ENCODE assay signal across 8 cellular contexts in genomic region chr20:38167851-38168760, GRCh38. TPM values are rescaled to one million over a fixed set of nuclear protein-coding genes. Genes with fewer than 3 reads are reported as not detected.
DNase-seq lines count a peak whose midpoint lies in the region; ATAC-seq, FAIRE-seq and TF ChIP-seq lines count a peak whose summit lies in the region.

No MANE protein-coding gene starts in this region.

- no peaks in the 10 kb centered on the region for H3K9me3 Mint-ChIP-seq in T-helper 2 cell treated with Interferon-gamma antibody and Interleukin-4, amounts not matched to agents 5 μg/mL and 100 μg/mL, for 36 hours
- H3K9me3 Mint-ChIP-seq in effector memory CD8-positive, alpha-beta T cell: no peaks in the 10 kb centered on the region

- H3K36me3 Mint-ChIP-seq in T-helper 2 cell treated with Interferon-gamma antibody and Interleukin-4, amounts not matched to agents 5 μg/mL and 100 μg/mL, for 36 hours (ENCODE audit: low read depth): no peaks in the 10 kb centered on the region
- no peaks in the 10 kb centered on the region for H3K36me3 Mint-ChIP-seq in effector memory CD8-positive, alpha-beta T cell (ENCODE audit: insufficient read depth)

- H3K9me3 ChIP-seq in GM12878 (replicated peaks; ENCODE audit: control insufficient read depth, insufficient read depth, low read length): no peaks in the 10 kb centered on the region
- no peaks in the 10 kb centered on the region for H3K9me3 ChIP-seq in HepG2 (ENCODE audit: low read length)

- 70% methylated on average over 7 of the region's 7 CpGs for WGBS in GM12878 (ENCODE audit: insufficient coverage, insufficient replicate concordance, low lambda C conversion rate, missing lambda C conversion rate)
- 0% methylated on average over 7 of the region's 7 CpGs for WGBS in HepG2 (ENCODE audit: low lambda C conversion rate)

- no peak overlapping the region for H2AFZ ChIP-seq in GM12878 (ENCODE audit: control insufficient read depth, low read depth, low read length)
- no peak overlapping the region for H2AFZ ChIP-seq in HepG2 (ENCODE audit: low read length)

- H3K4me1 ChIP-seq in GM12878 (ENCODE audit: control insufficient read depth, insufficient read depth, low read length) (peaks cover 17% of the 10 kb centered on the region), HepG2 (ENCODE audit: insufficient read depth, low read length) (peaks cover 98% of the 10 kb centered on the region)

- TF ChIP-seq RAD21 in GM12878 (IDR thresholded peaks at IDR 0.05; ENCODE audit: insufficient read depth, low read depth, low read length) (no peak), HepG2 (CRISPR knock-in tag; IDR thresholded peaks at IDR 0.05) (peak; percentile 33; the same call in 1 of the 2 replicates)

- no TSS peak for BruUV-seq in GM12878 (replicated peaks; lab: Mats Ljungman, UMichigan)
- BruUV-seq in HepG2 (replicated peaks; lab: Mats Ljungman, UMichigan): no TSS peak

- POLR2A ChIA-PET in GM12878 (lab: Charles Lee): interaction anchor here (0.5 kb wide), 2 partner anchors 57 to 92 kb away, joined by 3 to 4 read pairs; no protein-coding TSS in a partner anchor
- POLR2A ChIA-PET in HepG2 (lab: Yijun Ruan, JAX): interaction anchor here (1.5 to 5.0 kb wide), 3 partner anchors 25 to 95 kb away, joined by 6 to 33 read pairs (median 15); no protein-coding TSS in a partner anchor

- H3K27ac ChIP-seq in GM12878 (ENCODE audit: control insufficient read depth, insufficient read depth): no peak overlapping the region
- no peak overlapping the region for H3K27ac ChIP-seq in HepG2 (ENCODE audit: extremely low read length, insufficient read depth, low read length)

- RAD21 ChIA-PET in GM12878 (lab: Charles Lee; ENCODE audit: unreplicated experiment): interaction anchor here (0.6 to 5.2 kb wide), 4 partner anchors 94 to 175 kb away, joined by 3 to 39 read pairs (median 8); no protein-coding TSS in a partner anchor

- DNase-seq in stimulated activated CD4-positive, alpha-beta T cell treated with anti-CD3 and anti-CD28 coated beads, Interleukin-1b, Interleukin-23, amount 100 ng/mL, for 48 hours: peak; percentile 13
- DNase-seq in stimulated activated CD4-positive, alpha-beta T cell treated with anti-CD3 and anti-CD28 coated beads, Interleukin-2, amount 100 ng/mL, for 48 hours: no peak
- DNase-seq in GM12878 (ENCODE audit: low read depth, low spot score) (no peak), HepG2 (ENCODE audit: low spot score) (peak; percentile 92)
- DNase-seq in activated CD8-positive, alpha-beta memory T cell treated with anti-CD3 and anti-CD28 coated beads, Interleukin-2, amount 50 U/mL, for 48 hours: no peak
- no peak for DNase-seq in T-helper 2 cell treated with Interferon-gamma antibody and Interleukin-4, amounts not matched to agents 5 μg/mL and 100 μg/mL, for 36 hours (ENCODE audit: low spot score)
- no peak for DNase-seq in activated CD8-positive, alpha-beta memory T cell treated with anti-CD3 and anti-CD28 coated beads, Interleukin-2, amount 50 U/mL, for 4 hours
- DNase-seq in effector memory CD8-positive, alpha-beta T cell: no peak

- H3K27ac Mint-ChIP-seq in T-helper 2 cell treated with Interferon-gamma antibody and Interleukin-4, amounts not matched to agents 5 μg/mL and 100 μg/mL, for 36 hours: no peak overlapping the region
- peak overlapping the region in 1 of 2 donors; percentile 16 for H3K27ac Mint-ChIP-seq in effector memory CD8-positive, alpha-beta T cell

- CTCF ChIA-PET in GM12878 (lab: Yijun Ruan, JAX) (interaction anchor here (0.6 to 4.2 kb wide), 12 partner anchors 13 to 270 kb away, joined by 3 to 44 read pairs (median 6); no protein-coding TSS in a partner anchor), HepG2 (lab: Yijun Ruan, JAX; ENCODE audit: low intra/inter-chr PET ratio, low total read pairs) (interaction anchor here (1.0 to 4.4 kb wide), 2 partner anchors 55 to 94 kb away, joined by 3 to 54 read pairs; no protein-coding TSS in a partner anchor)

- ATAC-seq in GM12878: no peak
- ATAC-seq in HepG2: peak; percentile 36
- ATAC-seq in effector memory CD8-positive, alpha-beta T cell (replicated peaks): no peak

- H3K27me3 ChIP-seq in GM12878 (replicated peaks in 1 of 2; ENCODE audit: control insufficient read depth in 2 of 2, insufficient read depth in 2 of 2, low read length in 1 of 2) (no peaks in the 10 kb centered on the region; a peak in 1 of 4 replicates), HepG2 (ENCODE audit: control insufficient read depth in 1 of 2, insufficient read depth in 2 of 2, low read length in 2 of 2) (no peaks in the 10 kb centered on the region)

- H3K4me3 ChIP-seq in GM12878 (no peak overlapping the region), HepG2 (replicated peaks in 1 of 3; ENCODE audit: insufficient read depth in 1 of 3, low read depth in 2 of 3, low read length in 3 of 3) (peak overlapping the region in 1 of 3 experiments; percentile 15; a peak in 2 of 6 replicates)

- peaks cover 12% of the 10 kb centered on the region for H3K4me1 Mint-ChIP-seq in T-helper 2 cell treated with Interferon-gamma antibody and Interleukin-4, amounts not matched to agents 5 μg/mL and 100 μg/mL, for 36 hours (ENCODE audit: low read depth)
- H3K4me1 Mint-ChIP-seq in effector memory CD8-positive, alpha-beta T cell (ENCODE audit: low read depth in 2 of 2): peaks cover 5 to 9% of the 10 kb centered on the region in 2 donors

- peaks cover 8% of the 10 kb centered on the region for H3K27me3 Mint-ChIP-seq in T-helper 2 cell treated with Interferon-gamma antibody and Interleukin-4, amounts not matched to agents 5 μg/mL and 100 μg/mL, for 36 hours (ENCODE audit: low read depth)
- H3K27me3 Mint-ChIP-seq in effector memory CD8-positive, alpha-beta T cell: peaks cover 20 to 45% of the 10 kb centered on the region in 2 donors

- H3K4me2 ChIP-seq in GM12878 (ENCODE audit: control insufficient read depth, insufficient read depth) (no peak overlapping the region), HepG2 (ENCODE audit: low read depth, low read length) (peak overlapping the region; percentile 85)

- no peak for FAIRE-seq in GM12878 (lab: Jason Lieb, UNC)
- no peak for FAIRE-seq in HepG2 (lab: Jason Lieb, UNC)

- H3K79me2 ChIP-seq in GM12878 (ENCODE audit: control insufficient read depth, insufficient read depth, low read length): no peaks in the 10 kb centered on the region
- no peaks in the 10 kb centered on the region for H3K79me2 ChIP-seq in HepG2 (ENCODE audit: insufficient read depth, low read length)

- SMC1A ChIA-PET in GM12878 (lab: Charles Lee; ENCODE audit: uncharacterized antibody, unreplicated experiment): interaction anchor here (1.1 to 10.1 kb wide), 6 partner anchors 9 to 110 kb away, joined by 4 to 117 read pairs (median 7); no protein-coding TSS in a partner anchor

- TF ChIP-seq POLR2A in GM12878 (IDR thresholded peaks at IDR 0.05; ENCODE audit: low read depth, low read length) (no peak), HepG2 (IDR thresholded peaks at IDR 0.05; ENCODE audit: insufficient read depth in 1 of 2, low read depth in 2 of 2, low read length in 2 of 2) (peak in 1 of 2 experiments; percentile 10; a peak in 1 of 4 replicates)

- TF ChIP-seq CTCF in GM12878 (IDR thresholded peaks at IDR 0.05 in 2 of 3, conservative IDR thresholded peaks at IDR 0.05 in 1 of 3; ENCODE audit: control insufficient read depth in 2 of 3, extremely low read depth in 1 of 3, insufficient read depth in 1 of 3, low read depth in 3 of 3, low read length in 3 of 3) (no peak), HepG2 (CRISPR knock-in tag; IDR thresholded peaks at IDR 0.05) (peak; percentile 63)

- TF ChIP-seq EP300 in GM12878 (IDR thresholded peaks at IDR 0.05; ENCODE audit: borderline replicate concordance in 1 of 2, control insufficient read depth in 1 of 2, low read depth in 2 of 2, low read length in 2 of 2) (no peak), HepG2 (IDR thresholded peaks at IDR 0.05; ENCODE audit: low read depth in 2 of 2, low read length in 2 of 2) (peak in 1 of 2 experiments; percentile 71; a peak in 3 of 4 replicates), HepG2 (CRISPR knock-in tag; IDR thresholded peaks at IDR 0.05; ENCODE audit: borderline replicate concordance) (peak; percentile 77)

- no peak overlapping the region for H3K4me3 Mint-ChIP-seq in T-helper 2 cell treated with Interferon-gamma antibody and Interleukin-4, amounts not matched to agents 5 μg/mL and 100 μg/mL, for 36 hours
- H3K4me3 Mint-ChIP-seq in effector memory CD8-positive, alpha-beta T cell: no peak overlapping the region

- H3K36me3 ChIP-seq in GM12878 (ENCODE audit: control insufficient read depth in 2 of 2, insufficient read depth in 2 of 2, low read length in 1 of 2) (no peaks in the 10 kb centered on the region), HepG2 (replicated peaks in 1 of 2; ENCODE audit: control insufficient read depth in 1 of 2, insufficient read depth in 2 of 2, low read length in 2 of 2) (no peaks in the 10 kb centered on the region)

- H4K20me1 ChIP-seq in GM12878 (ENCODE audit: control insufficient read depth, insufficient read depth) (no peaks in the 10 kb centered on the region), HepG2 (ENCODE audit: insufficient read depth, low read length) (no peaks in the 10 kb centered on the region)

- H3K9ac ChIP-seq in GM12878 (ENCODE audit: control insufficient read depth, insufficient read depth, low read length): no peak overlapping the region
- no peak overlapping the region for H3K9ac ChIP-seq in HepG2 (ENCODE audit: insufficient read depth, low read depth, low read length)

- intact Hi-C loops in GM12878 (cut with micrococcal nuclease; ENCODE audit: unreplicated experiment): loop anchor here (5.0 kb wide), 2 partner anchors 54 to 606 kb away; no protein-coding TSS in a partner anchor
- intact Hi-C loops in HepG2 (cut with micrococcal nuclease; ENCODE audit: unreplicated experiment): no loop called here

- in situ Hi-C loops in GM12878 (cut with MboI) (loop anchor here (25.0 kb wide), 1 partner anchor 106 kb away; no protein-coding TSS in a partner anchor), HepG2 (cut with HindIII; ENCODE audit: extremely low pct_ligation_motif_present, low pct_unique_long_range_greater_than_20kb) (loop anchor here (5.0 kb wide), 1 partner anchor 111 kb away; no protein-coding TSS in a partner anchor)

RNA-seq across cellular contexts. Expression of gene TGM2, which starts 3.0 kb away (rescaled TPM):
- total RNA-seq in GM12878 (2013; cell fraction: nucleolus; rRNA removed): 24.2 and 29.7 TPM in 2 replicates
- total RNA-seq in GM12878 (2014; rRNA removed) (0.85 and 0.87 TPM in 2 replicates), GM12878 (2014; rRNA removed; fragmentation: Illumina TruSeq; extraction: Trizol) (0.45 and 0.51 TPM in 2 replicates), GM12878 (2021) (1.2 and 1.8 TPM in 2 replicates), HepG2 (2016; rRNA removed; fragmentation: Illumina TruSeq; extraction: Trizol) (4.2 and 4.5 TPM in 2 replicates)
- polyA plus RNA-seq in GM12878 (2011; ENCODE audit: low read depth): 0.67 TPM
- polyA plus RNA-seq in GM12878 (2011; rRNA removed) (0.85 and 1.9 TPM in 2 replicates), GM12878 (2014; fragmentation: Illumina TruSeq; extraction: Trizol) (0.30 and 0.54 TPM in 2 replicates), GM12878 (2014; fragmentation: Nextera tagmentation; extraction: Ambion mirVana) (under 1 TPM; 0.11 to 0.16 TPM), GM12878 (2014; rRNA removed) (0.68 and 1.1 TPM in 2 replicates), GM12878 (2016; fragmentation: Nextera tagmentation; extraction: Ambion mirVana) (under 1 TPM; 0.25 to 0.47 TPM), HepG2 (2011; rRNA removed) (46.4 and 52.3 TPM in 2 replicates)
- 1.6 and 1.8 TPM in 2 replicates for polyA plus RNA-seq in GM12878 (2011; cell fraction: cytosol; rRNA removed)
- polyA plus RNA-seq in GM12878 (2011; cell fraction: nucleus; rRNA removed): 2.0 and 2.1 TPM in 2 replicates
- 1.5 and 2.4 TPM in 2 replicates for polyA plus RNA-seq in GM12878 (2012)
- 1.4 and 2.0 TPM in 2 replicates for polyA minus RNA-seq in GM12878 (2011; rRNA and poly(A)+ RNA removed)
- polyA minus RNA-seq in GM12878 (2011; cell fraction: cytosol; rRNA and poly(A)+ RNA removed): 1.2 and 1.4 TPM in 2 replicates
- polyA minus RNA-seq in GM12878 (2011; cell fraction: nucleus; rRNA and poly(A)+ RNA removed): 0.73 and 0.96 TPM in 2 replicates
- total RNA-seq in HepG2 (2016; cell fraction: cytosol; rRNA removed; fragmentation: Illumina TruSeq; extraction: Trizol; ENCODE audit: low read depth): 0.61 and 0.88 TPM in 2 replicates
- 3.3 and 4.3 TPM in 2 replicates for total RNA-seq in HepG2 (2016; cell fraction: insoluble cytoplasmic fraction; rRNA removed; fragmentation: Illumina TruSeq; extraction: Trizol)
- total RNA-seq in HepG2 (2016; cell fraction: membrane; rRNA removed; fragmentation: Illumina TruSeq; extraction: Trizol): 2.1 and 2.3 TPM in 2 replicates
- 4.3 and 4.5 TPM in 2 replicates for total RNA-seq in HepG2 (2016; cell fraction: nucleus; rRNA removed; fragmentation: Illumina TruSeq; extraction: Trizol)
- 39.7 and 45.8 TPM in 2 replicates for polyA plus RNA-seq in HepG2 (2011; cell fraction: cytosol; rRNA removed)
- 48.4 and 54.8 TPM in 2 replicates for polyA plus RNA-seq in HepG2 (2011; cell fraction: nucleus; rRNA removed)
- polyA plus RNA-seq in HepG2 (2012): 14.4 and 32.4 TPM in 2 replicates
- 1.5 and 1.8 TPM in 2 replicates for polyA plus RNA-seq in HepG2 (2016; cell fraction: cytosol; fragmentation: Illumina TruSeq; extraction: Trizol; ENCODE audit: low read depth)
- polyA plus RNA-seq in HepG2 (2016; cell fraction: insoluble cytoplasmic fraction; fragmentation: Illumina TruSeq; extraction: Trizol; ENCODE audit: low read depth): 5.3 and 7.5 TPM in 2 replicates
- polyA plus RNA-seq in HepG2 (2016; cell fraction: membrane; fragmentation: Illumina TruSeq; extraction: Trizol; ENCODE audit: low read depth): 2.5 TPM in 2 replicates
- polyA plus RNA-seq in HepG2 (2016; cell fraction: nucleus; fragmentation: Illumina TruSeq; extraction: Trizol; ENCODE audit: insufficient read depth, low read depth): 7.7 and 9.8 TPM in 2 replicates
- 39.1 and 112 TPM in 2 replicates for polyA minus RNA-seq in HepG2 (2011; rRNA and poly(A)+ RNA removed; ENCODE audit: low replicate concordance)
- polyA minus RNA-seq in HepG2 (2011; cell fraction: cytosol; rRNA and poly(A)+ RNA removed): 43.5 and 48.8 TPM in 2 replicates
- 26.7 and 32.2 TPM in 2 replicates for polyA minus RNA-seq in HepG2 (2011; cell fraction: nucleus; rRNA and poly(A)+ RNA removed)

Comparison
In these comparisons a context has a peak if more than half of its experiments do, and no peak if none do; other contexts are left out.
1. DNase-seq: peak in stimulated activated CD4-positive, alpha-beta T cell treated with anti-CD3 and anti-CD28 coated beads, Interleukin-1b, Interleukin-23, amount 100 ng/mL, for 48 hours (single experiment) and HepG2 (single experiment); none in stimulated activated CD4-positive, alpha-beta T cell treated with anti-CD3 and anti-CD28 coated beads, Interleukin-2, amount 100 ng/mL, for 48 hours (0 of 2), GM12878 (single experiment), activated CD8-positive, alpha-beta memory T cell treated with anti-CD3 and anti-CD28 coated beads, Interleukin-2, amount 50 U/mL, for 48 hours (single experiment), T-helper 2 cell treated with Interferon-gamma antibody and Interleukin-4, amounts not matched to agents 5 μg/mL and 100 μg/mL, for 36 hours (single experiment), activated CD8-positive, alpha-beta memory T cell treated with anti-CD3 and anti-CD28 coated beads, Interleukin-2, amount 50 U/mL, for 4 hours (single experiment) and effector memory CD8-positive, alpha-beta T cell (0 of 3).